In the genomic region with DNA sequence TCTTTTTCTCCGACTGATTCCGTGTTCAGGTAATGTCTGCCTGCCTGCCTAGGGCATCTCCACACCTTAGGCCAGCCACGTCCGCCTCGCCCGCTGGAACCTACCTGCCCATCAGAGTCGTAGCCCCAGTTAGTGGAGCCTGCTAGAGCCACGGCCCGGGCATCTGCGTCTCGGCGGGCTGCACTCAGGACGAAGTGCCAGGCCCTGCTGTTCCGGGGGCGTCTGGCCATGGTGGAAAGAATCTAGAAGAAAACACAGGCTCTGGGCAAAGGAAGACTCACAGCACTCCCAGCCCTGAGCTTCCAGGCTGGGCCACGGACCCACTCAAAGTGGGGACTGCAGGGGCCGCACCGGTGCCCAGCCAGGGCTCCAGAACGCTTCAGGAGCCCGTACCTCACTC, we compare ENCODE assay signal across 8 cellular contexts. TPM values are rescaled to one million over a fixed set of nuclear protein-coding genes. Genes with fewer than 3 reads are reported as not detected.
A peak's percentile ranks its signal among the peaks of the same experiment; 100 is the strongest.
DNase-seq lines count a peak whose midpoint lies in the region; ATAC-seq and TF ChIP-seq lines count a peak whose summit lies in the region.

No MANE protein-coding gene starts in this region.

- WGBS in mesodermal cell (ENCODE audit: insufficient coverage in 2 of 2), 2 experiments, result 86% methylated on average over 19 to 20 of the region's 20 CpGs
- WGBS in urinary bladder, result 67% methylated on average over 20 of the region's 20 CpGs

- intact Hi-C loops in activated naive CD4-positive, alpha-beta T cell treated with anti-CD3 and anti-CD28 coated beads for 36 hours (cut with micrococcal nuclease), result no loop called here

- H3K4me3 ChIP-seq in mesodermal cell (ENCODE audit: extremely low read depth, insufficient read depth, low read length, poor library complexity, severe bottlenecking), result peak overlapping the region; percentile 93
- H3K4me3 ChIP-seq in urinary bladder (ENCODE audit: low read depth, low read length), result peak overlapping the region; percentile 91

- no peaks in the 10 kb centered on the region for H3K9me3 ChIP-seq in mesodermal cell (ENCODE audit: control insufficient read depth, low read length)

- H3K4me3 Mint-ChIP-seq in activated naive CD4-positive, alpha-beta T cell treated with anti-CD3 and anti-CD28 coated beads for 36 hours, result peak overlapping the region; percentile 78
- H3K4me3 Mint-ChIP-seq in chondrocyte (ENCODE audit: unreplicated experiment), result peak overlapping the region; percentile 90

- CTCF ChIA-PET in activated naive CD4-positive, alpha-beta T cell treated with anti-CD3 and anti-CD28 coated beads for 36 hours (lab: Charles Lee), result no interaction called here

- H3K36me3 ChIP-seq in mesodermal cell (ENCODE audit: control insufficient read depth, insufficient read depth, low read length) (peaks cover 55% of the 10 kb centered on the region), urinary bladder (ENCODE audit: insufficient read depth) (peaks cover 5% of the 10 kb centered on the region)

- no peaks in the 10 kb centered on the region for H3K27me3 Mint-ChIP-seq in activated naive CD4-positive, alpha-beta T cell treated with anti-CD3 and anti-CD28 coated beads for 36 hours (ENCODE audit: low read depth)
- no peaks in the 10 kb centered on the region for H3K27me3 Mint-ChIP-seq in chondrocyte (ENCODE audit: low read depth)

- peaks cover 28% of the 10 kb centered on the region for H3K4me1 Mint-ChIP-seq in activated naive CD4-positive, alpha-beta T cell treated with anti-CD3 and anti-CD28 coated beads for 36 hours (ENCODE audit: low read depth)
- peaks cover 26% of the 10 kb centered on the region for H3K4me1 Mint-ChIP-seq in chondrocyte (ENCODE audit: low read depth)

- H3K4me1 ChIP-seq in mesodermal cell (ENCODE audit: control insufficient read depth, insufficient read depth, low read length, poor library complexity, severe bottlenecking), result peaks cover 6% of the 10 kb centered on the region
- no peaks in the 10 kb centered on the region for H3K4me1 ChIP-seq in urinary bladder (ENCODE audit: insufficient read depth)

- no peak for DNase-seq in activated naive CD4-positive, alpha-beta T cell treated with anti-CD3 and anti-CD28 coated beads for 36 hours
- no peak for DNase-seq in activated naive CD4-positive, alpha-beta T cell treated with anti-CD3 and anti-CD28 coated beads, Interleukin-2, amount 50 U/mL, for 16 hours
- no peak for DNase-seq in chondrocyte (ENCODE audit: low spot score)
- no peak for DNase-seq in GM20000 (ENCODE audit: low spot score)
- DNase-seq in stimulated activated CD4-positive, alpha-beta T cell treated with anti-CD3 and anti-CD28 coated beads, Interleukin-15, amount 100 ng/mL, for 24 hours, result no peak

- no peaks in the 10 kb centered on the region for H3K9me3 Mint-ChIP-seq in activated naive CD4-positive, alpha-beta T cell treated with anti-CD3 and anti-CD28 coated beads for 36 hours
- H3K9me3 Mint-ChIP-seq in chondrocyte (ENCODE audit: low read depth), result no peaks in the 10 kb centered on the region

- H3K27ac ChIP-seq in mesodermal cell (ENCODE audit: low read depth, low read length, severe bottlenecking) (no peak overlapping the region), urinary bladder (ENCODE audit: low read depth) (no peak overlapping the region)

- no peaks in the 10 kb centered on the region for H3K36me3 Mint-ChIP-seq in activated naive CD4-positive, alpha-beta T cell treated with anti-CD3 and anti-CD28 coated beads for 36 hours (ENCODE audit: low read depth)
- H3K36me3 Mint-ChIP-seq in chondrocyte (ENCODE audit: low read depth), result peaks cover 3% of the 10 kb centered on the region

- ATAC-seq in GM19397 (IDR thresholded peaks at IDR 0.05; ENCODE audit: unreplicated experiment), result no peak

- peak overlapping the region; percentile 63 for H3K27ac Mint-ChIP-seq in activated naive CD4-positive, alpha-beta T cell treated with anti-CD3 and anti-CD28 coated beads for 36 hours
- H3K27ac Mint-ChIP-seq in chondrocyte (ENCODE audit: unreplicated experiment), result peak overlapping the region; percentile 94

- TF ChIP-seq CTCF in chondrocyte (IDR thresholded peaks at IDR 0.05) (no peak), GM20000 (IDR thresholded peaks at IDR 0.05; ENCODE audit: extremely low read depth, missing control alignments) (no peak)

RNA-seq across cellular contexts. Expression of a gene that starts 1.1 kb away (rescaled TPM):
- 10 to 100 TPM; 14.0 to 17.0 TPM for total RNA-seq in activated naive CD4-positive, alpha-beta T cell treated with anti-CD3 and anti-CD28 coated beads for 36 hours
- total RNA-seq in chondrocyte (30.8 to 32.1 TPM (median 31.5 TPM) in 3 replicates), urinary bladder (29.2 TPM)
- polyA plus RNA-seq in mesodermal cell (2013, experiment 1 of 2), result 63.6 TPM
- 51.4 TPM for polyA plus RNA-seq in mesodermal cell (2013, experiment 2 of 2)
- 81.7 TPM for polyA plus RNA-seq in urinary bladder

RNA-seq across cellular contexts. Expression of a gene that starts 1.5 kb away (rescaled TPM):
- 10 to 100 TPM; 37.9 to 42.4 TPM for total RNA-seq in activated naive CD4-positive, alpha-beta T cell treated with anti-CD3 and anti-CD28 coated beads for 36 hours
- total RNA-seq in chondrocyte (36.5 to 46.0 TPM (median 40.7 TPM) in 3 replicates), urinary bladder (29.5 TPM)
- 60.9 TPM for polyA plus RNA-seq in mesodermal cell (2013, experiment 1 of 2)
- 51.7 TPM for polyA plus RNA-seq in mesodermal cell (2013, experiment 2 of 2)
- polyA plus RNA-seq in urinary bladder, result 82.0 TPM

RNA-seq across cellular contexts. Expression of a gene that starts 8.3 kb away (rescaled TPM):
- 100 to 1,000 TPM; 122 to 138 TPM for total RNA-seq in activated naive CD4-positive, alpha-beta T cell treated with anti-CD3 and anti-CD28 coated beads for 36 hours
- total RNA-seq in chondrocyte (54.5 to 78.7 TPM (median 60.4 TPM) in 3 replicates), urinary bladder (21.9 TPM)
- 82.9 TPM for polyA plus RNA-seq in mesodermal cell (2013, experiment 1 of 2)
- polyA plus RNA-seq in mesodermal cell (2013, experiment 2 of 2), result 68.0 TPM
- polyA plus RNA-seq in urinary bladder, result 98.2 TPM

RNA-seq across cellular contexts. Expression of a gene that starts 8.6 kb away (rescaled TPM):
- 1 to 10 TPM; 7.7 to 7.8 TPM for total RNA-seq in activated naive CD4-positive, alpha-beta T cell treated with anti-CD3 and anti-CD28 coated beads for 36 hours
- total RNA-seq in chondrocyte (16.9 to 28.4 TPM (median 19.7 TPM) in 3 replicates), urinary bladder (8.1 TPM)
- 3.6 TPM for polyA plus RNA-seq in mesodermal cell (2013, experiment 1 of 2)
- polyA plus RNA-seq in mesodermal cell (2013, experiment 2 of 2), result 2.8 TPM
- 6.3 TPM for polyA plus RNA-seq in urinary bladder

RNA-seq across cellular contexts. Expression of a gene that starts 9.9 kb away (rescaled TPM):
- 10 to 100 TPM; 39.4 to 44.1 TPM for total RNA-seq in activated naive CD4-positive, alpha-beta T cell treated with anti-CD3 and anti-CD28 coated beads for 36 hours
- total RNA-seq in chondrocyte (51.0 to 62.9 TPM (median 53.8 TPM) in 3 replicates), urinary bladder (19.1 TPM)
- 28.4 TPM for polyA plus RNA-seq in mesodermal cell (2013, experiment 1 of 2)
- 25.1 TPM for polyA plus RNA-seq in mesodermal cell (2013, experiment 2 of 2)
- polyA plus RNA-seq in urinary bladder, result 121 TPM
